9 cellular contexts compared by ENCODE assay signal in the genomic region with DNA sequence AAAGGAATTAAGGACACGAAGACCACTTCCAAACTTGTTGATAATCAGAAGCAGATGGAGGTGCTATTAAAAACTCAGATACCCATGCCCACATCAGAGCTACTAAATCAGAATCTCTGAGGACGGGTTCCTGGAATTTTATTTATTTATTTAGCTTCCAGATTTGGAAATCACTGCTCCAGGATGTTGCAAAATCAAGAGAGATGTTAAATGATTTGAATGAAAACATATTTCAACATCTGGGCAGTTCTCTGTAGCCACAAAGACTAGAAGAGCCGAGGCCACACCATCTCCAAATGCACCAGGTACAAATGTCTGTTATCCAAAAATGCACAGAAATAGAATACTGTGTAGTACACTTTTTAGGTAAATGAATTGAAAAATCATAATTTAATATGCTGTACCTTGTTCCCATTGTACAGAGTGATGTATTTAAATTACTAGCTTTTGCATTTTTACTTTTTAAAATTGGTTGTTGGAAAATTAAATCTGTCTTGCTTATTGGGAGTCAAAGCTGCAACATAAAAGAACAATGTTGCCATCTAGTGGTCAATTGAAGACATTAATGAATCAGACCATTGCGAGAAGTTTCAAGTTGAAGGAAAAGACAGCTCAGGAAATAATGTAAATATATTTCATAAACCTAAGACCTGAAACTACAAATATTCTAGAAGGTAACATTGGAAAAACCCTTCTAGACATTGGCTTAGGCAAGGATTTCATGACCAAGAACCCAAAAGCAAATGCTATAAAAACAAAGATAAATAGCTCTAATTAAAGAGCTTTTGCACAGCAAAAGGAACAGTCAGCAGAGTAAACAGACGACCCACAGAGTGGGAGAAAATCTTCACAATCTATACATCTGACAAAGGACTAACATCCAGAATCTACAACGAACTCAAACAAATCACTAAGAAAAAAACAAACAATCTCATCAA.
DNase-seq lines count a peak whose midpoint lies in the region; ATAC-seq and TF ChIP-seq lines count a peak whose summit lies in the region.
"Had no signal": no experiment of that assay in that cellular context is flagged by ENCODE, and none has a peak within 500 bp of the region (broad histone marks: within the 10 kb centered on the region; RNA-seq: fewer than 3 reads in every experiment).

No MANE protein-coding gene starts in this region.

- no peaks in the 10 kb centered on the region for H3K4me1 ChIP-seq in A673 (ENCODE audit: insufficient read depth, low read length, poor library complexity, severe bottlenecking)
- no peaks in the 10 kb centered on the region for H3K4me1 ChIP-seq in psoas muscle
- H3K4me1 ChIP-seq: HAP-1 had no signal

- peak; percentile 65 for ATAC-seq in HG03565 (IDR thresholded peaks at IDR 0.05; ENCODE audit: unreplicated experiment)
- peak in 3 of 4 donors; percentile 40 to 77 (median 44) for ATAC-seq in psoas muscle
- no peak for ATAC-seq in HG03469 (IDR thresholded peaks at IDR 0.05; ENCODE audit: unreplicated experiment)
- no peak for ATAC-seq in HG03378 (IDR thresholded peaks at IDR 0.05; ENCODE audit: unreplicated experiment)

- CTCF ChIA-PET in A673 (lab: Charles Lee), result interaction anchor here (0.6 to 2.6 kb wide), 12 partner anchors 24 to 1863 kb away, joined by 3 to 25 read pairs (median 3); no protein-coding TSS in a partner anchor

- H3K36me3 ChIP-seq in A673 (ENCODE audit: insufficient read depth, low read length, poor library complexity, severe bottlenecking) (no peaks in the 10 kb centered on the region), SK-N-MC (ENCODE audit: insufficient read depth, low read length) (no peaks in the 10 kb centered on the region), psoas muscle (ENCODE audit: insufficient read depth in 1 of 2, low read depth in 1 of 2) (no peaks in the 10 kb centered on the region)
- H3K36me3 ChIP-seq: HAP-1 had no signal

- 20 to 24% (median 21%) methylated on average over 6 of the region's 6 CpGs for WGBS in psoas muscle, 3 donors

- no peak overlapping the region for H3K27ac ChIP-seq in A673 (ENCODE audit: low read depth, low read length, poor library complexity, severe bottlenecking)
- H3K27ac ChIP-seq in SK-N-MC, result peak overlapping the region; percentile 91
- no peak overlapping the region for H3K27ac ChIP-seq in psoas muscle

- H3K4me3 ChIP-seq in A673 (ENCODE audit: low read depth, low read length, poor library complexity, severe bottlenecking) (no peak overlapping the region), SK-N-MC (peak overlapping the region; percentile 69), fibroblast of villous mesenchyme (ENCODE audit: low read depth, low read length) (no peak overlapping the region), psoas muscle (no peak overlapping the region)
- H3K4me3 ChIP-seq: HAP-1 had no signal

- peak overlapping the region; percentile 49 for H3K9ac ChIP-seq in SK-N-MC (ENCODE audit: insufficient read length)

- no TSS peak for BruUV-seq in A673 (replicated peaks; lab: Mats Ljungman, UMichigan)

- DNase-seq in A673 (ENCODE audit: low spot score), result peak; percentile 71
- peak; percentile 81 for DNase-seq in SK-N-MC (ENCODE audit: low read depth, low spot score)
- DNase-seq in fibroblast of villous mesenchyme (ENCODE audit: low read depth), result peak; percentile 68
- no peak for DNase-seq in psoas muscle

- POLR2A ChIA-PET in A673 (lab: Charles Lee; ENCODE audit: low non-redundant PET), result interaction anchor here (0.6 kb wide), 1 partner anchor 79 kb away, joined by 3 read pairs; no protein-coding TSS in a partner anchor

- peak; percentile 72 for TF ChIP-seq CTCF in A673 (conservative IDR thresholded peaks at IDR 0.05; ENCODE audit: low read depth, low read length)
- peak; percentile 42; the same call in 1 of the 3 replicates for TF ChIP-seq CTCF in GM12872 (IDR thresholded peaks at IDR 0.05; ENCODE audit: insufficient read depth, low read depth, low read length)
- peak; percentile 61 for TF ChIP-seq CTCF in fibroblast of villous mesenchyme (IDR thresholded peaks at IDR 0.05; ENCODE audit: insufficient read depth, low read depth, low read length)
- TF ChIP-seq CTCF in psoas muscle (IDR thresholded peaks at IDR 0.05), result peak; percentile 71

- no peaks in the 10 kb centered on the region for H3K27me3 ChIP-seq in A673 (replicated peaks; ENCODE audit: insufficient read depth, low read depth, low read length, poor library complexity)
- no peaks in the 10 kb centered on the region for H3K27me3 ChIP-seq in psoas muscle (ENCODE audit: insufficient read depth in 3 of 3, low read length in 2 of 3)

- intact Hi-C loops in A673 (cut with micrococcal nuclease; ENCODE audit: unreplicated experiment) (loop anchor here (2.0 to 10.0 kb wide), 5 partner anchors 78 to 1482 kb away; a partner anchor contains a TSS), psoas muscle (cut with DNase I) (loop anchor here (2.0 to 5.0 kb wide), 3 partner anchors 78 to 755 kb away; no protein-coding TSS in a partner anchor)

- no peaks in the 10 kb centered on the region for H3K9me3 ChIP-seq in A673 (ENCODE audit: low read depth, low read length, poor library complexity, severe bottlenecking)
- no peaks in the 10 kb centered on the region for H3K9me3 ChIP-seq in SK-N-MC (ENCODE audit: low read depth, low read length)
- H3K9me3 ChIP-seq in psoas muscle, result no peaks in the 10 kb centered on the region
- H3K9me3 ChIP-seq: HAP-1 had no signal

Comparison
In these comparisons a context has a peak if more than half of its experiments do, and no peak if none do; other contexts are left out.
1. DNase-seq: peak in A673 (single experiment), SK-N-MC (single experiment) and fibroblast of villous mesenchyme (single experiment); none in psoas muscle (0 of 2).
2. ATAC-seq: peak in HG03565 (single experiment) and psoas muscle (3 of 4); none in HG03469 (single experiment) and HG03378 (single experiment).
3. Peak in every context shown above with its lines, with median percentiles within 50 percentile points of each other: CTCF ChIP-seq.